Comparison of ENCODE assay signal across 23 cellular contexts in genomic region chr2:153739394-153739793, GRCh38.
DNase-seq lines count a peak whose midpoint lies in the region; ATAC-seq, FAIRE-seq and TF ChIP-seq lines count a peak whose summit lies in the region.
"Had no signal": no experiment of that assay in that cellular context is flagged by ENCODE, and none has a peak within 500 bp of the region (broad histone marks: within the 10 kb centered on the region; RNA-seq: fewer than 3 reads in every experiment).

No MANE protein-coding gene starts in this region.

- FAIRE-seq in A204.1 (lab: Jason Lieb, UNC), result peak; percentile 98
- FAIRE-seq in TTC549 (lab: Jason Lieb, UNC), result peak; percentile 98
- peak; percentile 93 for FAIRE-seq in endometrium (lab: Jason Lieb, UNC)
- peak; percentile 99 for FAIRE-seq in kidney (lab: Jason Lieb, UNC)
- FAIRE-seq: A549, GM12892 had no signal

- H3K4me1 Mint-ChIP-seq in neural progenitor cell, result no peaks in the 10 kb centered on the region
- H3K4me1 Mint-ChIP-seq: CD4-positive, alpha-beta memory T cell; GM23338; H9 had no signal

- ATAC-seq in GM21576 (IDR thresholded peaks at IDR 0.05; ENCODE audit: unreplicated experiment), result no peak
- ATAC-seq: A549, GM23338, HCT116 had no signal

- H4K20me1 ChIP-seq in neural progenitor cell (ENCODE audit: low read depth), result no peaks in the 10 kb centered on the region
- H4K20me1 ChIP-seq: BLaER1 treated with 17β-estradiol and CSF1 and Interleukin-3, amounts not matched to agents 10 nM and 100 nM had no signal

- H3K9me3 ChIP-seq in kidney (ENCODE audit: control insufficient read depth in 1 of 2, low read length in 2 of 2) (no peaks in the 10 kb centered on the region), neural progenitor cell (ENCODE audit: low read depth) (no peaks in the 10 kb centered on the region)
- H3K9me3 ChIP-seq: A549; BE2C; BLaER1 treated with 17β-estradiol and CSF1 and Interleukin-3, amounts not matched to agents 10 nM and 100 nM had no signal

- H3K27me3 ChIP-seq in neural progenitor cell, result no peaks in the 10 kb centered on the region
- H3K27me3 ChIP-seq: BE2C; BLaER1 treated with 17β-estradiol and CSF1 and Interleukin-3, amounts not matched to agents 10 nM and 100 nM had no signal

- H3K27ac ChIP-seq in kidney (ENCODE audit: low read depth in 2 of 2, low read length in 2 of 2) (no peak overlapping the region), neural progenitor cell (no peak overlapping the region)
- H3K27ac ChIP-seq: 22Rv1; A549; BLaER1 treated with 17β-estradiol and CSF1 and Interleukin-3, amounts not matched to agents 10 nM and 100 nM had no signal

- H3K9ac ChIP-seq in kidney (ENCODE audit: low read length in 2 of 2) (no peak overlapping the region), neural progenitor cell (no peak overlapping the region)
- H3K9ac ChIP-seq: BLaER1 treated with 17β-estradiol and CSF1 and Interleukin-3, amounts not matched to agents 10 nM and 100 nM had no signal

- no peaks in the 10 kb centered on the region for H3K79me2 ChIP-seq in neural progenitor cell (ENCODE audit: low read depth)

- no peak overlapping the region for H3K4me2 ChIP-seq in neural progenitor cell
- H3K4me2 ChIP-seq: A549; BLaER1 treated with 17β-estradiol and CSF1 and Interleukin-3, amounts not matched to agents 10 nM and 100 nM; GM23338 had no signal

- no peak overlapping the region for H3K27ac Mint-ChIP-seq in neural progenitor cell
- H3K27ac Mint-ChIP-seq: CD4-positive, alpha-beta memory T cell; GM23338; H9 had no signal

- H2AFZ ChIP-seq in neural progenitor cell (replicated peaks), result no peak overlapping the region
- H2AFZ ChIP-seq: GM23338 had no signal

- DNase-seq in kidney, result no peak
- DNase-seq in neural progenitor cell (ENCODE audit: low spot score), result no peak
- DNase-seq in C1 segment of cervical spinal cord (lab: John Stamatoyannopoulos, UW), result no peak
- no peak for DNase-seq in midbrain (lab: John Stamatoyannopoulos, UW)
- DNase-seq: ACHN; AML-193; BE2C; Calu3; CD4-positive, alpha-beta memory T cell; COR-L47; DMS53; DMS79 treated with DMSO at 0.1 percent for 48 hours; H9 had no signal

- no peaks in the 10 kb centered on the region for H3K36me3 Mint-ChIP-seq in neural progenitor cell
- H3K36me3 Mint-ChIP-seq: CD4-positive, alpha-beta memory T cell had no signal

- no peak overlapping the region for H3K4me3 Mint-ChIP-seq in neural progenitor cell
- H3K4me3 Mint-ChIP-seq: CD4-positive, alpha-beta memory T cell; GM23338; H9 had no signal

- H3K9me3 Mint-ChIP-seq in neural progenitor cell, result no peaks in the 10 kb centered on the region
- H3K9me3 Mint-ChIP-seq: GM23338 had no signal

- H3K4me1 ChIP-seq in kidney (ENCODE audit: control insufficient read depth in 1 of 2, insufficient read depth in 1 of 2, low read depth in 1 of 2, low read length in 2 of 2), result no peaks in the 10 kb centered on the region
- H3K4me1 ChIP-seq in neural progenitor cell, result no peaks in the 10 kb centered on the region
- H3K4me1 ChIP-seq: A549; BE2C; BLaER1 treated with 17β-estradiol and CSF1 and Interleukin-3, amounts not matched to agents 10 nM and 100 nM had no signal

- no peak overlapping the region for H3K4me3 ChIP-seq in kidney (ENCODE audit: low read length in 2 of 2)
- no peak overlapping the region for H3K4me3 ChIP-seq in neural progenitor cell
- H3K4me3 ChIP-seq: A549; BLaER1 treated with 17β-estradiol and CSF1 and Interleukin-3, amounts not matched to agents 10 nM and 100 nM; GM23338 had no signal

- H3K36me3 ChIP-seq in kidney (ENCODE audit: control insufficient read depth in 1 of 2, insufficient read depth in 2 of 2, low read length in 2 of 2) (no peaks in the 10 kb centered on the region), neural progenitor cell (no peaks in the 10 kb centered on the region)
- H3K36me3 ChIP-seq: BE2C; BLaER1 treated with 17β-estradiol and CSF1 and Interleukin-3, amounts not matched to agents 10 nM and 100 nM had no signal

- TF ChIP-seq CTCF in kidney (IDR thresholded peaks at IDR 0.05; ENCODE audit: borderline replicate concordance, extremely low read depth, insufficient read depth), result no peak
- no peak for TF ChIP-seq CTCF in neural progenitor cell (IDR thresholded peaks at IDR 0.05)

- H3F3A ChIP-seq in neural progenitor cell (ENCODE audit: low read depth), result no peaks in the 10 kb centered on the region

- intact Hi-C loops in kidney (cut with DNase I), result no loop called here

- H3K27me3 Mint-ChIP-seq in neural progenitor cell (ENCODE audit: insufficient read depth, low read depth), result peaks cover 2% of the 10 kb centered on the region
- H3K27me3 Mint-ChIP-seq: CD4-positive, alpha-beta memory T cell had no signal
